ENCODE assay signal across 1 cellular context in genomic region chr3:133092676-133093075, GRCh38.
TF ChIP-seq lines count a peak whose summit lies in the region.

No MANE protein-coding gene starts in this region.

TF ChIP-seq in IMR-90, 13 proteins besides CTCF, POLR2A, EP300 and RAD21 (continued from another document):
- TF ChIP-seq ELK1 (IDR thresholded peaks at IDR 0.05; ENCODE audit: borderline replicate concordance, low read depth, low read length) (no peak), SMC3 (IDR thresholded peaks at IDR 0.05; ENCODE audit: low read depth, low read length) (no peak)
